8 cellular contexts compared by ENCODE assay signal in genomic region chr4:8198906-8199593, GRCh38. TPM values are rescaled to one million over a fixed set of nuclear protein-coding genes. Genes with fewer than 3 reads are reported as not detected.
DNase-seq lines count a peak whose midpoint lies in the region; ATAC-seq lines count a peak whose summit lies in the region.

Gene SH3TC1, plus strand, starts transcription at chr4:8199290. Its CDS starts 5,905 bp downstream, at chr4:8205195.

- peaks cover 0 to 4% of the 10 kb centered on the region in 2 donors for H3K36me3 Mint-ChIP-seq in CD4-positive, alpha-beta memory T cell
- H3K36me3 Mint-ChIP-seq in activated naive CD8-positive, alpha-beta T cell treated with anti-CD3 and anti-CD28 coated beads for 36 hours: no peaks in the 10 kb centered on the region

- H3K27ac ChIP-seq in CD4-positive, alpha-beta memory T cell (ENCODE audit: low read depth, low read length): peak within 1 kb of the TSS; percentile 84
- H3K27ac ChIP-seq in urinary bladder (ENCODE audit: low read depth): peak within 1 kb of the TSS; percentile 61

- peak within 1 kb of the TSS; percentile 94 to 97 (median 96) for H3K4me3 Mint-ChIP-seq in CD4-positive, alpha-beta memory T cell
- peak within 1 kb of the TSS; percentile 88 for H3K4me3 Mint-ChIP-seq in activated naive CD8-positive, alpha-beta T cell treated with anti-CD3 and anti-CD28 coated beads for 36 hours

- DNase-seq in CD4-positive, alpha-beta memory T cell: peak; percentile 45 to 69 (median 62)
- peak; percentile 81 for DNase-seq in SK-MEL-5 (ENCODE audit: low read depth, low spot score)
- DNase-seq in activated naive CD8-positive, alpha-beta T cell treated with anti-CD3 and anti-CD28 coated beads for 36 hours: peak; percentile 79
- peak; percentile 95 for DNase-seq in Right ventricle myocardium inferior (ENCODE audit: missing footprints)
- DNase-seq in posterior vena cava (ENCODE audit: low spot score): peak; percentile 96

- peaks cover 22 to 57% (median 42%) of the 10 kb centered on the region in 4 donors for H3K4me1 Mint-ChIP-seq in CD4-positive, alpha-beta memory T cell
- peaks cover 36% of the 10 kb centered on the region for H3K4me1 Mint-ChIP-seq in activated naive CD8-positive, alpha-beta T cell treated with anti-CD3 and anti-CD28 coated beads for 36 hours

- H3K27me3 ChIP-seq in CD4-positive, alpha-beta memory T cell (ENCODE audit: insufficient read depth, low read length): no peaks in the 10 kb centered on the region

- no peaks in the 10 kb centered on the region for H3K36me3 ChIP-seq in CD4-positive, alpha-beta memory T cell (ENCODE audit: insufficient read depth, low read length)
- no peaks in the 10 kb centered on the region for H3K36me3 ChIP-seq in urinary bladder (ENCODE audit: insufficient read depth)

- intact Hi-C loops in CD4-positive, alpha-beta memory T cell (cut with micrococcal nuclease): no loop called here
- intact Hi-C loops in Right ventricle myocardium inferior (cut with DNase I): no loop called here
- intact Hi-C loops in posterior vena cava (cut with DNase I): no loop called here

- peaks cover 54% of the 10 kb centered on the region for H3K4me1 ChIP-seq in CD4-positive, alpha-beta memory T cell (ENCODE audit: insufficient read depth, low read length)
- H3K4me1 ChIP-seq in urinary bladder (ENCODE audit: insufficient read depth): no peaks in the 10 kb centered on the region

- no peaks in the 10 kb centered on the region for H3K9me3 Mint-ChIP-seq in CD4-positive, alpha-beta memory T cell
- no peaks in the 10 kb centered on the region for H3K9me3 Mint-ChIP-seq in activated naive CD8-positive, alpha-beta T cell treated with anti-CD3 and anti-CD28 coated beads for 36 hours

- H3K27me3 Mint-ChIP-seq in CD4-positive, alpha-beta memory T cell: no peaks in the 10 kb centered on the region
- no peaks in the 10 kb centered on the region for H3K27me3 Mint-ChIP-seq in activated naive CD8-positive, alpha-beta T cell treated with anti-CD3 and anti-CD28 coated beads for 36 hours

- H3K4me3 ChIP-seq in CD4-positive, alpha-beta memory T cell (ENCODE audit: low read length in 2 of 2): peak within 1 kb of the TSS; percentile 55 to 85
- H3K4me3 ChIP-seq in urinary bladder (ENCODE audit: low read depth, low read length): peak within 1 kb of the TSS; percentile 32

- POLR2A ChIA-PET in CD4-positive, alpha-beta memory T cell (lab: Charles Lee; ENCODE audit: partially characterized antibody): interaction anchor here (0.7 to 4.2 kb wide), 5 partner anchors 22 to 48 kb away, joined by 3 to 31 read pairs (median 5); partner anchors contain the start of gene ABLIM2

- 23% methylated on average over 32 of the region's 32 CpGs for WGBS in urinary bladder

- H3K9me3 ChIP-seq in CD4-positive, alpha-beta memory T cell (ENCODE audit: control insufficient read depth in 1 of 2, low read length in 2 of 2): no peaks in the 10 kb centered on the region

- peak; percentile 78 for ATAC-seq in GM19395 (IDR thresholded peaks at IDR 0.05; ENCODE audit: unreplicated experiment)
- ATAC-seq in HG03520 (IDR thresholded peaks at IDR 0.05; ENCODE audit: unreplicated experiment): peak; percentile 76
- peak; percentile 92 for ATAC-seq in Right ventricle myocardium inferior

- peak within 1 kb of the TSS; percentile 96 to 99 (median 98) for H3K27ac Mint-ChIP-seq in CD4-positive, alpha-beta memory T cell
- peak within 1 kb of the TSS; percentile 75 for H3K27ac Mint-ChIP-seq in activated naive CD8-positive, alpha-beta T cell treated with anti-CD3 and anti-CD28 coated beads for 36 hours

- in situ Hi-C loops in SK-MEL-5 (cut with HindIII; ENCODE audit: low pct_unique_long_range_greater_than_20kb, low sequenced_read_pairs): no loop called here

- CTCF ChIA-PET in CD4-positive, alpha-beta memory T cell (lab: Charles Lee; ENCODE audit: partially characterized antibody): interaction anchor here (0.8 to 3.1 kb wide), 4 partner anchors 23 to 43 kb away, joined by 3 to 26 read pairs (median 6); no protein-coding TSS in a partner anchor

RNA-seq across cellular contexts. Expression of gene SH3TC1, which starts in this region (rescaled TPM):
- total RNA-seq in CD4-positive, alpha-beta memory T cell: 10 to 100 TPM; 37.1 to 41.3 TPM
- polyA plus RNA-seq in CD4-positive, alpha-beta memory T cell: 10 to 100 TPM in 1 of 2 donors, 1 to 10 TPM in 1; 7.9 to 14.3 TPM
- 23.7 and 31.6 TPM in 2 replicates for total RNA-seq in SK-MEL-5 (2014; rRNA removed; shearing (Covaris generic))
- 21.2 and 23.3 TPM in 2 replicates for polyA plus RNA-seq in SK-MEL-5 (2015; cell fraction: cytosol; rRNA removed)
- 61.1 and 97.6 TPM in 2 replicates for polyA plus RNA-seq in SK-MEL-5 (2015; cell fraction: nucleus; rRNA removed)
- 1 to 10 TPM; 7.8 to 8.8 TPM for total RNA-seq in activated naive CD8-positive, alpha-beta T cell treated with anti-CD3 and anti-CD28 coated beads for 36 hours
- 11.2 TPM for total RNA-seq in Right ventricle myocardium inferior
- total RNA-seq in posterior vena cava: 10 to 100 TPM; 36.6 to 45.1 TPM
- total RNA-seq in urinary bladder: 20.5 TPM
- 17.2 TPM for polyA plus RNA-seq in urinary bladder

Comparison
In these comparisons a context has a peak if more than half of its experiments do, and no peak if none do; other contexts are left out.
1. Peak in every context shown above with its lines: DNase-seq, ATAC-seq, H3K4me3 ChIP-seq and H3K27ac ChIP-seq.